8 cellular contexts compared by ENCODE assay signal in genomic region chr16:29745126-29745852, GRCh38. TPM values are rescaled to one million over a fixed set of nuclear protein-coding genes. Genes with fewer than 3 reads are reported as not detected.
DNase-seq lines count a peak whose midpoint lies in the region; ATAC-seq, FAIRE-seq and TF ChIP-seq lines count a peak whose summit lies in the region.

No MANE protein-coding gene starts in this region.

- no peaks in the 10 kb centered on the region for H3K9me3 ChIP-seq in esophagus squamous epithelium

- no peak for DNase-seq in esophagus squamous epithelium (lab: John Stamatoyannopoulos, UW)
- DNase-seq in stimulated activated CD8-positive, alpha-beta memory T cell treated with anti-CD3 and anti-CD28 coated beads, Interleukin-2, amount 100 ng/mL, for 48 hours (ENCODE audit: low read depth in 2 of 2): peak; percentile 39 to 50
- no peak for DNase-seq in urothelium cell line (ENCODE audit: low spot score)

- peak overlapping the region; percentile 19 to 59 (median 39) for H3K4me3 ChIP-seq in esophagus squamous epithelium

- TF ChIP-seq CTCF in VCaP (conservative IDR thresholded peaks at IDR 0.05) (no peak), esophagus squamous epithelium (IDR thresholded peaks at IDR 0.05) (no peak)

- peaks cover 0 to 39% (median 0%) of the 10 kb centered on the region in 4 donors for H3K27me3 ChIP-seq in esophagus squamous epithelium

- no peak for FAIRE-seq in urothelium cell line (lab: Jason Lieb, UNC)

- TF ChIP-seq POLR2A in esophagus squamous epithelium (IDR thresholded peaks at IDR 0.05): no peak

- intact Hi-C loops in esophagus squamous epithelium (cut with DNase I): no loop called here

- WGBS in esophagus squamous epithelium, 2 donors: 77 to 80% methylated on average over 10 to 15 of the region's 16 CpGs

- no peaks in the 10 kb centered on the region for H3K36me3 ChIP-seq in esophagus squamous epithelium

- H3K27ac ChIP-seq in VCaP: peak overlapping the region; percentile 98; the same call in 1 of the 2 replicates
- peak overlapping the region; percentile 18 to 72 (median 46) for H3K27ac ChIP-seq in esophagus squamous epithelium

- H3K4me1 ChIP-seq in esophagus squamous epithelium: no peaks in the 10 kb centered on the region

- ATAC-seq in GM18511 (IDR thresholded peaks at IDR 0.05; ENCODE audit: unreplicated experiment) (peak; percentile 60), HG02973 (IDR thresholded peaks at IDR 0.05; ENCODE audit: unreplicated experiment) (peak; percentile 30), HG02938 (IDR thresholded peaks at IDR 0.05; ENCODE audit: unreplicated experiment) (no peak), HG02970 (IDR thresholded peaks at IDR 0.05; ENCODE audit: low FRiP score, unreplicated experiment) (no peak)

RNA-seq across cellular contexts. Expression of gene C16orf54, which starts 0.5 kb away (rescaled TPM):
- total RNA-seq in esophagus squamous epithelium: 1 to 10 TPM in 3 of 4 donors, under 1 TPM in 1; 0.13 to 3.4 (median 1.6) TPM

RNA-seq across cellular contexts. Expression of gene ZG16, which starts 32.8 kb away (rescaled TPM):
- total RNA-seq in esophagus squamous epithelium: not detected

RNA-seq across cellular contexts. Expression of gene KIF22, which starts 45.3 kb away (rescaled TPM):
- total RNA-seq in esophagus squamous epithelium: 10 to 100 TPM; 31.0 to 46.3 (median 37.6) TPM

Comparison
In these comparisons a context has a peak if more than half of its experiments do, and no peak if none do; other contexts are left out.
1. ATAC-seq: peak in GM18511 (single experiment) and HG02973 (single experiment); none in HG02938 (single experiment) and HG02970 (single experiment).
2. DNase-seq: peak in stimulated activated CD8-positive, alpha-beta memory T cell treated with anti-CD3 and anti-CD28 coated beads, Interleukin-2, amount 100 ng/mL, for 48 hours (2 of 2); none in esophagus squamous epithelium (single experiment) and urothelium cell line (single experiment).